In genomic region chr3:25455316-25456232, GRCh38 we compare ENCODE assay signal across 10 cellular contexts. TPM values are rescaled to one million over a fixed set of nuclear protein-coding genes. Genes with fewer than 3 reads are reported as not detected.
DNase-seq lines count a peak whose midpoint lies in the region; ATAC-seq and TF ChIP-seq lines count a peak whose summit lies in the region.
"Had no signal": no experiment of that assay in that cellular context is flagged by ENCODE, and none has a peak within 500 bp of the region (broad histone marks: within the 10 kb centered on the region; RNA-seq: fewer than 3 reads in every experiment).

No MANE protein-coding gene starts in this region.

- no peak for TF ChIP-seq POLR2A in gastroesophageal sphincter (IDR thresholded peaks at IDR 0.05)

- H3K14ac ChIP-seq in trophoblast cell (ENCODE audit: low read length): peak overlapping the region; percentile 67

- H4K20me1 ChIP-seq in BLaER1 (no peaks in the 10 kb centered on the region), SK-N-SH (ENCODE audit: insufficient read depth) (no peaks in the 10 kb centered on the region)

- H3K9me2 ChIP-seq in SK-N-SH: no peaks in the 10 kb centered on the region

- peak overlapping the region; percentile 91 for H2BK120ac ChIP-seq in trophoblast cell (ENCODE audit: insufficient read depth, low read length, poor library complexity)

- no peak overlapping the region for H3K23ac ChIP-seq in trophoblast cell (ENCODE audit: low read length)

- POLR2A ChIA-PET in SK-N-SH (lab: Yijun Ruan, JAX): no interaction called here

- peak overlapping the region; percentile 64 for H4K8ac ChIP-seq in trophoblast cell (ENCODE audit: low read depth, low read length)

- H3K27me3 ChIP-seq in BLaER1 (no peaks in the 10 kb centered on the region), SK-N-SH (ENCODE audit: insufficient read depth) (no peaks in the 10 kb centered on the region), gastroesophageal sphincter (no peaks in the 10 kb centered on the region), trophoblast cell (ENCODE audit: insufficient read depth, low read length) (no peaks in the 10 kb centered on the region)
- H3K27me3 ChIP-seq: testis had no signal

- H3K79me2 ChIP-seq in SK-N-SH (ENCODE audit: insufficient read depth) (peaks cover 72% of the 10 kb centered on the region), trophoblast cell (ENCODE audit: control insufficient read depth, insufficient read depth, low read length, poor library complexity) (no peaks in the 10 kb centered on the region)

- H3K4ac ChIP-seq in trophoblast cell (ENCODE audit: low read depth, low read length): peak overlapping the region; percentile 13

- no peaks in the 10 kb centered on the region for H3K27me3 Mint-ChIP-seq in activated T-cell treated with anti-CD3 and anti-CD28 coated beads, Interleukin-2, amount 50 U/mL, for 4 hours (ENCODE audit: low read depth)

- peaks cover 20% of the 10 kb centered on the region for H3K79me1 ChIP-seq in trophoblast cell (ENCODE audit: low read length)

- H2AFZ ChIP-seq in SK-N-SH (ENCODE audit: low read depth): peak overlapping the region; percentile 43; the same call in 1 of the 2 replicates
- H2AFZ ChIP-seq in trophoblast cell (ENCODE audit: insufficient read depth, low read length, poor library complexity): peak overlapping the region; percentile 59

- H3K4me1 Mint-ChIP-seq in activated T-cell treated with anti-CD3 and anti-CD28 coated beads, Interleukin-2, amount 50 U/mL, for 4 hours (ENCODE audit: low read depth): no peaks in the 10 kb centered on the region

- H3K4me2 ChIP-seq in BLaER1 (peak overlapping the region; percentile 55; the same call in 1 of the 2 replicates), SK-N-SH (peak overlapping the region; percentile 71), trophoblast cell (ENCODE audit: low read length) (no peak overlapping the region)

- WGBS in SK-N-SH (ENCODE audit: low lambda C conversion rate): 8% methylated on average over 9 of the region's 9 CpGs
- 13 to 24% methylated on average over 6 of the region's 9 CpGs for WGBS in gastroesophageal sphincter (ENCODE audit: low coverage in 1 of 2), 2 donors
- WGBS in trophoblast cell (ENCODE audit: extremely low coverage, insufficient coverage, insufficient read length): no CpG with 5 or more reads among the region's 9 CpGs

- peak overlapping the region; percentile 72 for H2BK12ac ChIP-seq in trophoblast cell (ENCODE audit: low read length)

- no peak overlapping the region for H3K4me3 ChIP-seq in BLaER1
- peak overlapping the region in 1 of 2 experiments; percentile 48; a peak in 2 of 4 replicates for H3K4me3 ChIP-seq in SK-N-SH (ENCODE audit: low read depth in 2 of 2, low read length in 1 of 2)
- H3K4me3 ChIP-seq in gastroesophageal sphincter: peak overlapping the region in 1 of 2 donors; percentile 15
- no peak overlapping the region for H3K4me3 ChIP-seq in trophoblast cell (ENCODE audit: low read depth, low read length)
- H3K4me3 ChIP-seq: testis had no signal

- peak overlapping the region; percentile 45 for H3K18ac ChIP-seq in trophoblast cell (ENCODE audit: low read length)

- peak; percentile 76 for ATAC-seq in gastroesophageal sphincter
- ATAC-seq in HG02938 (IDR thresholded peaks at IDR 0.05; ENCODE audit: unreplicated experiment): no peak
- ATAC-seq in activated T-cell treated with anti-CD3 and anti-CD28 coated beads, Interleukin-2, amount 50 U/mL, for 4 hours: no peak

- DNase-seq in SK-N-SH (peak; percentile 46), trophoblast cell (no peak), activated gamma-delta T cell treated with Interleukin-2 at 50 U/mL for 16 hours (no peak), NCI-H1048 (lab: John Stamatoyannopoulos, UW) (no peak)
- DNase-seq in activated T-cell treated with anti-CD3 and anti-CD28 coated beads, Interleukin-2, amount 50 U/mL, for 4 hours: no peak
- DNase-seq: activated CD4-positive, alpha-beta T cell treated with anti-CD3 and anti-CD28 coated beads, Interleukin-2, amount 50 U/mL, for 48 hours; testis had no signal

- peak overlapping the region; percentile 10 for H4K12ac ChIP-seq in trophoblast cell (ENCODE audit: low read depth, low read length)

- no peaks in the 10 kb centered on the region for H3K9me3 ChIP-seq in BLaER1
- H3K9me3 ChIP-seq in SK-N-SH: no peaks in the 10 kb centered on the region
- no peaks in the 10 kb centered on the region for H3K9me3 ChIP-seq in gastroesophageal sphincter
- H3K9me3 ChIP-seq in trophoblast cell (ENCODE audit: insufficient read depth, low read depth, low read length): no peaks in the 10 kb centered on the region
- H3K9me3 ChIP-seq: testis had no signal

- no peak overlapping the region for H3K27ac ChIP-seq in BLaER1
- H3K27ac ChIP-seq in SK-N-SH (ENCODE audit: low read depth in 2 of 2, low read length in 1 of 2): peak overlapping the region; percentile 90 to 99
- peak overlapping the region; percentile 79 to 89 (median 85) for H3K27ac ChIP-seq in gastroesophageal sphincter
- H3K27ac ChIP-seq in trophoblast cell (ENCODE audit: low read depth, low read length): peak overlapping the region; percentile 98
- H3K27ac ChIP-seq: testis had no signal

- peak overlapping the region; percentile 73 for H2BK5ac ChIP-seq in trophoblast cell (ENCODE audit: low read depth, low read length, poor library complexity)

- peaks cover 45% of the 10 kb centered on the region for H3F3A ChIP-seq in SK-N-SH (replicated peaks; ENCODE audit: insufficient read depth)

- H3K4me1 ChIP-seq in BLaER1 (peaks cover 26% of the 10 kb centered on the region), SK-N-SH (ENCODE audit: control insufficient read depth in 1 of 2, insufficient read depth in 2 of 2, low read depth in 1 of 2, low read length in 1 of 2) (peaks cover 53 to 63% of the 10 kb centered on the region in 2 experiments), gastroesophageal sphincter (peaks cover 21 to 91% (median 41%) of the 10 kb centered on the region in 3 donors), trophoblast cell (ENCODE audit: control insufficient read depth in 1 of 2, insufficient read depth in 2 of 2, low read length in 2 of 2) (peaks cover 4 to 12% of the 10 kb centered on the region in 2 experiments)

- H3K9ac ChIP-seq in BLaER1 (no peak overlapping the region), SK-N-SH (peak overlapping the region; percentile 66), trophoblast cell (ENCODE audit: low read length) (no peak overlapping the region)

- no peaks in the 10 kb centered on the region for H3K9me3 Mint-ChIP-seq in activated T-cell treated with anti-CD3 and anti-CD28 coated beads, Interleukin-2, amount 50 U/mL, for 4 hours

- peak; percentile 21 for TF ChIP-seq RAD21 in SK-N-SH (IDR thresholded peaks at IDR 0.05; ENCODE audit: low read length)

- peak in 1 of 2 experiments; percentile 18; a peak in 2 of 4 replicates for TF ChIP-seq EP300 in SK-N-SH (IDR thresholded peaks at IDR 0.05; ENCODE audit: borderline replicate concordance in 1 of 2, low read depth in 1 of 2, low read length in 1 of 2)
- TF ChIP-seq EP300 in gastroesophageal sphincter (IDR thresholded peaks at IDR 0.05): no peak

- CTCF ChIA-PET in SK-N-SH (lab: Yijun Ruan, JAX): interaction anchor here (0.9 to 3.2 kb wide), 12 partner anchors 9 to 514 kb away, joined by 3 to 20 read pairs (median 4); partner anchors contain the start of gene RARB

- H3K4me3 Mint-ChIP-seq in activated T-cell treated with anti-CD3 and anti-CD28 coated beads, Interleukin-2, amount 50 U/mL, for 4 hours: no peak overlapping the region

- H2AK5ac ChIP-seq in trophoblast cell (ENCODE audit: low read length): peak overlapping the region; percentile 61

- H4K91ac ChIP-seq in trophoblast cell (ENCODE audit: low read depth, low read length): peak overlapping the region; percentile 95

- no peak for TF ChIP-seq CTCF in SK-N-SH (IDR thresholded peaks at IDR 0.05)
- TF ChIP-seq CTCF in gastroesophageal sphincter (IDR thresholded peaks at IDR 0.05): no peak

- H3K36me3 ChIP-seq in BLaER1: no peaks in the 10 kb centered on the region
- no peaks in the 10 kb centered on the region for H3K36me3 ChIP-seq in SK-N-SH (replicated peaks in 1 of 2; ENCODE audit: control insufficient read depth in 1 of 2, insufficient read depth in 2 of 2, low read length in 1 of 2)
- H3K36me3 ChIP-seq in gastroesophageal sphincter: no peaks in the 10 kb centered on the region
- H3K36me3 ChIP-seq in trophoblast cell (ENCODE audit: control insufficient read depth in 1 of 2, insufficient read depth in 2 of 2, low read length in 2 of 2): no peaks in the 10 kb centered on the region

- no peaks in the 10 kb centered on the region for H3K36me3 Mint-ChIP-seq in activated T-cell treated with anti-CD3 and anti-CD28 coated beads, Interleukin-2, amount 50 U/mL, for 4 hours (ENCODE audit: insufficient read depth)

TF ChIP-seq in SK-N-SH, 30 proteins besides CTCF, POLR2A, EP300 and RAD21 (continues in another document):
- TF ChIP-seq GABPA (IDR thresholded peaks at IDR 0.05; ENCODE audit: low read depth) (no peak), POLR2AphosphoS5 (IDR thresholded peaks at IDR 0.05; ENCODE audit: low read depth, low read length) (peak; percentile 50; the same call in 1 of the 2 replicates), USF1 (IDR thresholded peaks at IDR 0.05; ENCODE audit: borderline replicate concordance, low read depth) (no peak), JUND (IDR thresholded peaks at IDR 0.05) (peak; percentile 18; the same call in 1 of the 2 replicates), NFIC (IDR thresholded peaks at IDR 0.05; ENCODE audit: borderline replicate concordance) (no peak)

RNA-seq across cellular contexts. Expression of gene RARB, which starts 27.5 kb away (rescaled TPM):
- 10.7 and 15.2 TPM in 2 replicates for polyA plus RNA-seq in SK-N-SH (2012; rRNA removed)
- polyA plus RNA-seq in SK-N-SH (2012; cell fraction: cytosol; rRNA removed): 13.7 and 14.8 TPM in 2 replicates
- polyA plus RNA-seq in SK-N-SH (2012; cell fraction: nucleus; rRNA removed): 8.0 and 16.6 TPM in 2 replicates
- 10 to 100 TPM; 13.1 to 45.8 (median 25.3) TPM for total RNA-seq in gastroesophageal sphincter
- polyA plus RNA-seq in trophoblast cell (2013): 7.2 and 7.4 TPM in 2 replicates
- under 1 TPM in 1 of 3 donors, not detected in 2; 0.18 TPM for total RNA-seq in activated T-cell treated with anti-CD3 and anti-CD28 coated beads, Interleukin-2, amount 50 U/mL, for 4 hours

Comparison
In these comparisons a context has a peak if more than half of its experiments do, and no peak if none do; other contexts are left out.
1. RNA of gene RARB, which starts 27.5 kb away (total RNA-seq): 13.1 to 45.8 TPM in gastroesophageal sphincter; 0.18 TPM in activated T-cell treated with anti-CD3 and anti-CD28 coated beads, Interleukin-2, amount 50 U/mL, for 4 hours; every median in the first group is over 10 times any median in the second.